In the genomic region with DNA sequence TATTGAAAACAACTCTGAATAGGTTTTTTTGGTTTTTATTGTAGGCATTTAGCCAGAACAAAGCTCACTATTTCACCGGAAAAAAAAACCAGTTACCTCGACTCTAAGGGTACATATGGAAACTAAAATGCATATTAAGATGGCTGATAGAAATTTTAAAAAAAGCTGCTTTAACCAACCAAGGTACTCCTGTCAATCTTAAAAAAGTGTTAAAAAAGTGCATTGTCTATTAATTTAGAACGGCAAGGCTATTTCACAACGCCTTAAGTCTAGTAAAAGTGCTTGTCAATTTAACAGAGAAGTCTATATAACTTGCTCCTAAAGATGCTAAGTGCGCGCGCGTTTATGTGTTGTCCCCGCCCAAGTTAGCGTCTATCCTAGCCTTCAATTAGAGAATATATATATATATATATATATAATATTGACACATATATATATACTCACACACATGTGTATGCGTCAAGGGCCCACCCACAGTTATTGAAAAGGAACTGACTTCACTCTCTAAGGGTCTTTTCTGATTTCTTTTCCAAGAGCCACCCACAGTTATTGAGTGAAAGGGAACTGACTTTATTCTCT, we compare ENCODE assay signal across 8 cellular contexts. TPM values are rescaled to one million over a fixed set of nuclear protein-coding genes. Genes with fewer than 3 reads are reported as not detected.
DNase-seq lines count a peak whose midpoint lies in the region; ATAC-seq, FAIRE-seq and TF ChIP-seq lines count a peak whose summit lies in the region.

No MANE protein-coding gene starts in this region.

- no peak for TF ChIP-seq CTCF in K562 (IDR thresholded peaks at IDR 0.05 in 2 of 3, conservative IDR thresholded peaks at IDR 0.05 in 1 of 3; ENCODE audit: insufficient read depth in 2 of 3, low read depth in 1 of 3, low read length in 3 of 3)

- H2AFZ ChIP-seq in K562 (ENCODE audit: low read depth, low read length), result peak overlapping the region; percentile 96

- intact Hi-C loops in K562 (cut with micrococcal nuclease) (no loop called here), sciatic nerve (cut with DNase I) (no loop called here)

- TF ChIP-seq POLR2A in K562 (conservative IDR thresholded peaks at IDR 0.05), result no peak

- peak overlapping the region in 10 of 11 experiments; percentile 46 to 95 (median 90); a peak in 19 of 22 replicates for H3K27ac ChIP-seq in BLaER1 treated with 17β-estradiol and CSF1 and Interleukin-3, amounts not matched to agents 10 nM and 100 nM
- H3K27ac ChIP-seq in K562 (ENCODE audit: extremely low read depth, low read depth, low read length), result peak overlapping the region; percentile 89

- POLR2A ChIA-PET in K562 (lab: Yijun Ruan, JAX), result no interaction called here

- WGBS in K562 (ENCODE audit: insufficient coverage, low coverage, missing lambda C conversion rate), result under 1% methylated on average over 11 of the region's 11 CpGs

- peak overlapping the region; percentile 76 to 94 (median 90) for H3K9ac ChIP-seq in BLaER1 treated with 17β-estradiol and CSF1 and Interleukin-3, amounts not matched to agents 10 nM and 100 nM
- peak overlapping the region; percentile 96 to 99 for H3K9ac ChIP-seq in K562 (ENCODE audit: insufficient read depth in 1 of 2, low read depth in 2 of 2, low read length in 2 of 2)
- peak overlapping the region; percentile 60 for H3K9ac ChIP-seq in mucosa of stomach (ENCODE audit: low read length)

- H3K4me1 ChIP-seq in BLaER1 treated with 17β-estradiol and CSF1 and Interleukin-3, amounts not matched to agents 10 nM and 100 nM, result peaks cover 15 to 38% (median 30%) of the 10 kb centered on the region in 10 experiments
- H3K4me1 ChIP-seq in K562 (replicated peaks in 1 of 2; ENCODE audit: control insufficient read depth in 2 of 2, insufficient read depth in 2 of 2, low read length in 2 of 2) (peaks cover 3% of the 10 kb centered on the region in 2 experiments; a peak in 4 of 5 replicates), mucosa of stomach (ENCODE audit: control insufficient read depth, insufficient read depth, low read length) (no peaks in the 10 kb centered on the region)

- DNase-seq in HT1080 (ENCODE audit: low read depth) (peak; percentile 2), K562 (ENCODE audit: extremely low read depth in 1 of 4, low spot score in 3 of 4) (peak in 1 of 4 experiments; percentile 28), globus pallidus (ENCODE audit: low spot score) (no peak), sciatic nerve (ENCODE audit: low spot score) (no peak), 8988T (no peak)

- H3K4me3 ChIP-seq in BLaER1 treated with 17β-estradiol and CSF1 and Interleukin-3, amounts not matched to agents 10 nM and 100 nM, result peak overlapping the region; percentile 78 to 98 (median 92)
- H3K4me3 ChIP-seq in K562, result peak overlapping the region; percentile 76
- H3K4me3 ChIP-seq in mucosa of stomach (ENCODE audit: low read length), result peak overlapping the region; percentile 75

- H4K20me1 ChIP-seq in BLaER1 treated with 17β-estradiol and CSF1 and Interleukin-3, amounts not matched to agents 10 nM and 100 nM, result peaks cover 0 to 7% (median 0%) of the 10 kb centered on the region in 11 experiments; a peak in 4 of 22 replicates
- H4K20me1 ChIP-seq in K562 (replicated peaks; ENCODE audit: control insufficient read depth, insufficient read depth, low read length), result no peaks in the 10 kb centered on the region; the same call in 1 of the 2 replicates

- TF ChIP-seq EP300 in K562 (IDR thresholded peaks at IDR 0.05; ENCODE audit: low read length), result no peak

- in situ Hi-C loops in K562 (cut with MboI), result no loop called here

- peak; percentile 1; the same call in 2 of the 3 replicates for ATAC-seq in K562
- ATAC-seq in HG02642 (IDR thresholded peaks at IDR 0.05; ENCODE audit: poor library complexity, unreplicated experiment), result no peak
- ATAC-seq in sciatic nerve, result no peak

- FAIRE-seq in K562 (lab: Jason Lieb, UNC), result no peak

- H3K9me1 ChIP-seq in K562 (ENCODE audit: control insufficient read depth, insufficient read depth, low read length), result no peaks in the 10 kb centered on the region

- H3K27me3 ChIP-seq in BLaER1 treated with 17β-estradiol and CSF1 and Interleukin-3, amounts not matched to agents 10 nM and 100 nM, result no peaks in the 10 kb centered on the region
- H3K27me3 ChIP-seq in K562 (ENCODE audit: control insufficient read depth in 2 of 2, insufficient read depth in 2 of 2, low read length in 2 of 2) (no peaks in the 10 kb centered on the region), mucosa of stomach (ENCODE audit: control insufficient read depth, insufficient read depth, low read length) (no peaks in the 10 kb centered on the region)

- peak overlapping the region; percentile 83 to 98 (median 92) for H3K4me2 ChIP-seq in BLaER1 treated with 17β-estradiol and CSF1 and Interleukin-3, amounts not matched to agents 10 nM and 100 nM
- peak overlapping the region; percentile 94 for H3K4me2 ChIP-seq in K562 (ENCODE audit: insufficient read depth, low read length)

- H3K9me3 ChIP-seq in BLaER1 treated with 17β-estradiol and CSF1 and Interleukin-3, amounts not matched to agents 10 nM and 100 nM (replicated peaks in 1 of 11), result peaks cover 0 to 4% (median 0%) of the 10 kb centered on the region in 11 experiments; a peak in 1 of 22 replicates
- H3K9me3 ChIP-seq in K562 (replicated peaks; ENCODE audit: control insufficient read depth, insufficient read depth, low read depth, low read length) (no peaks in the 10 kb centered on the region; the same call in 1 of the 2 replicates), mucosa of stomach (ENCODE audit: control insufficient read depth, low read length) (no peaks in the 10 kb centered on the region)

- BruUV-seq in K562 (replicated peaks; lab: Mats Ljungman, UMichigan), result no TSS peak

- CTCF ChIA-PET in K562 (lab: Yijun Ruan, JAX; ENCODE audit: low intra/inter-chr PET ratio), result interaction anchor here (0.6 kb wide), 1 partner anchor 579 kb away, joined by 3 read pairs; no protein-coding TSS in a partner anchor

- peaks cover 0 to 33% (median 31%) of the 10 kb centered on the region in 11 experiments; a peak in 16 of 22 replicates for H3K36me3 ChIP-seq in BLaER1 treated with 17β-estradiol and CSF1 and Interleukin-3, amounts not matched to agents 10 nM and 100 nM
- peaks cover 38% of the 10 kb centered on the region for H3K36me3 ChIP-seq in K562 (ENCODE audit: control insufficient read depth, insufficient read depth, low read length)
- H3K36me3 ChIP-seq in mucosa of stomach (ENCODE audit: control insufficient read depth, insufficient read depth, low read length), result no peaks in the 10 kb centered on the region

- peaks cover 59% of the 10 kb centered on the region for H3K79me2 ChIP-seq in K562 (ENCODE audit: control insufficient read depth, insufficient read depth, low read length)

- TF ChIP-seq RAD21 in K562 (CRISPR knock-in tag; conservative IDR thresholded peaks at IDR 0.05 in 1 of 2, IDR thresholded peaks at IDR 0.05 in 1 of 2), result no peak

TF ChIP-seq in K562, 482 proteins besides CTCF, POLR2A, EP300 and RAD21 (continues in another document):
- TF ChIP-seq EP400 (IDR thresholded peaks at IDR 0.05), result no peak
- TF ChIP-seq SIX5 (IDR thresholded peaks at IDR 0.05; ENCODE audit: borderline replicate concordance in 1 of 2, insufficient read depth in 1 of 2, low read depth in 1 of 2, low read length in 2 of 2), result no peak

RNA-seq across cellular contexts. Expression of a gene that starts 0.9 kb away (rescaled TPM):
- 33.5 and 36.9 TPM in 2 replicates for total RNA-seq in HT1080 (2014; rRNA removed; shearing (Covaris generic))
- 11.2 and 16.3 TPM in 2 replicates for polyA plus RNA-seq in HT1080 (2015; cell fraction: cytosol; rRNA removed)
- polyA plus RNA-seq in HT1080 (2015; cell fraction: nucleus; rRNA removed), result 159 and 176 TPM in 2 replicates
- total RNA-seq in K562 (2011; cell fraction: chromatin; rRNA removed; ENCODE audit: low replicate concordance), result 25.1 and 120 TPM in 2 replicates
- 17.5 and 27.9 TPM in 2 replicates for total RNA-seq in K562 (2011; cell fraction: nucleolus; rRNA removed)
- total RNA-seq in K562 (2011; cell fraction: nucleoplasm; rRNA removed), result 48.8 and 68.2 TPM in 2 replicates
- total RNA-seq in K562 (2014; rRNA removed), result 49.1 and 55.6 TPM in 2 replicates
- 84.4 and 92.9 TPM in 2 replicates for total RNA-seq in K562 (2014; rRNA removed; fragmentation: Illumina TruSeq; extraction: Trizol)
- 70.1 and 75.3 TPM in 2 replicates for total RNA-seq in K562 (2015; rRNA removed; fragmentation: Illumina TruSeq; extraction: Trizol)
- 56.2 and 57.1 TPM in 2 replicates for total RNA-seq in K562 (2021)
- polyA plus RNA-seq in K562 (2011; rRNA removed), result 20.9 and 44.1 TPM in 2 replicates
- polyA plus RNA-seq in K562 (2011; cell fraction: cytosol; rRNA removed), result 3.4 and 6.5 TPM in 2 replicates
- 27.2 and 34.1 TPM in 2 replicates for polyA plus RNA-seq in K562 (2011; cell fraction: nucleus; rRNA removed)
- 26.8 and 27.4 TPM in 2 replicates for polyA plus RNA-seq in K562 (2012)
- 38.9 and 46.4 TPM in 2 replicates for polyA plus RNA-seq in K562 (2014; fragmentation: Illumina TruSeq; extraction: Trizol)
- 10 to 100 TPM; 22.7 to 25.5 TPM for polyA plus RNA-seq in K562 (2014; fragmentation: Nextera tagmentation; extraction: Ambion mirVana)
- 29.5 and 34.6 TPM in 2 replicates for polyA plus RNA-seq in K562 (2014; rRNA removed)
- 99.8 and 125 TPM in 2 replicates for polyA minus RNA-seq in K562 (2011; rRNA and poly(A)+ RNA removed)
- polyA minus RNA-seq in K562 (2011; cell fraction: cytosol; rRNA and poly(A)+ RNA removed), result 28.4 and 49.2 TPM in 2 replicates
- 79.3 and 109 TPM in 2 replicates for polyA minus RNA-seq in K562 (2011; cell fraction: nucleus; rRNA and poly(A)+ RNA removed)
- total RNA-seq in sciatic nerve, result 0.45 TPM

RNA-seq across cellular contexts. Expression of a gene that starts 55.6 kb away (rescaled TPM):
- 3.4 and 4.9 TPM in 2 replicates for total RNA-seq in HT1080 (2014; rRNA removed; shearing (Covaris generic))
- 4.3 and 5.6 TPM in 2 replicates for polyA plus RNA-seq in HT1080 (2015; cell fraction: cytosol; rRNA removed)
- polyA plus RNA-seq in HT1080 (2015; cell fraction: nucleus; rRNA removed), result 5.6 and 5.7 TPM in 2 replicates
- total RNA-seq in K562 (2011; cell fraction: chromatin; rRNA removed; ENCODE audit: low replicate concordance), result 5.0 and 25.3 TPM in 2 replicates
- total RNA-seq in K562 (2011; cell fraction: nucleolus; rRNA removed), result 2.3 and 4.3 TPM in 2 replicates
- total RNA-seq in K562 (2011; cell fraction: nucleoplasm; rRNA removed), result 5.4 and 8.3 TPM in 2 replicates
- total RNA-seq in K562 (2014; rRNA removed) (2.7 and 3.5 TPM in 2 replicates), K562 (2014; rRNA removed; fragmentation: Illumina TruSeq; extraction: Trizol) (8.8 and 11.0 TPM in 2 replicates), K562 (2015; rRNA removed; fragmentation: Illumina TruSeq; extraction: Trizol) (8.9 and 10.1 TPM in 2 replicates), K562 (2021) (7.0 and 7.3 TPM in 2 replicates), sciatic nerve (18.4 TPM)
- polyA plus RNA-seq in K562 (2011; rRNA removed) (5.0 and 5.4 TPM in 2 replicates), K562 (2014; fragmentation: Illumina TruSeq; extraction: Trizol) (3.5 and 4.4 TPM in 2 replicates), K562 (2014; fragmentation: Nextera tagmentation; extraction: Ambion mirVana) (1 to 10 TPM; 2.0 to 2.3 TPM), K562 (2014; rRNA removed) (2.2 TPM in 2 replicates)
- 0.83 and 2.4 TPM in 2 replicates for polyA plus RNA-seq in K562 (2011; cell fraction: cytosol; rRNA removed)
- polyA plus RNA-seq in K562 (2011; cell fraction: nucleus; rRNA removed), result 4.8 and 7.6 TPM in 2 replicates
- polyA plus RNA-seq in K562 (2012), result 2.5 and 3.4 TPM in 2 replicates
- 19.4 and 29.3 TPM in 2 replicates for polyA minus RNA-seq in K562 (2011; rRNA and poly(A)+ RNA removed)
- polyA minus RNA-seq in K562 (2011; cell fraction: cytosol; rRNA and poly(A)+ RNA removed), result 5.5 and 7.3 TPM in 2 replicates
- polyA minus RNA-seq in K562 (2011; cell fraction: nucleus; rRNA and poly(A)+ RNA removed), result 8.5 and 22.3 TPM in 2 replicates

Comparison
In these comparisons a context has a peak if more than half of its experiments do, and no peak if none do; other contexts are left out.
1. RNA of a gene that starts 0.9 kb away (total RNA-seq): 17.5 to 120 TPM in K562 and 33.5 to 36.9 TPM in HT1080; 0.45 TPM in sciatic nerve (single experiment); every median in the first group is over 10 times any median in the second.
2. Peak in every context shown above with its lines, with median percentiles within 50 percentile points of each other: H3K4me3 ChIP-seq and H3K9ac ChIP-seq.